Comparison of ENCODE assay signal across 26 cellular contexts in the genomic region with DNA sequence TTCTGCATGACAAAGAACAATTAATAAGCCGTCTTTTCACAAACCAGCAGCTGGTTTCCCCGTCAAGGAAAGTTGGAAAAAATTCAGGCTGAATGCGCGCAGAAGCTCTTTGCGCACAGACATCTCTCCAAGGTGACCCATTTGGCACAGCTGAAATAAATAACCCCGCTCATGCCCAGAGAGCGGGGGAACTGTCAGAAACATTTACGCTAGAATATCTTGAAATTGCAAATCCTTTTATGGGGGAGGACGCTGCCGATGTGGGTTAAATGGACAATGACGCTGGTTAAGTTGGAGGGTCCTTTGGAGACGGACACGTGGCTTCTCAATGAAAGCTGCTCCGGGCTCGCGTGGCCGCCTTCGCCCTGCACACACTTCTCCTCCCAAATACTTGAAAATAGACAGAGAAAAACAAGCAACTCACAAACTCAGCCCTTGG. TPM values are rescaled to one million over a fixed set of nuclear protein-coding genes. Genes with fewer than 3 reads are reported as not detected.
DNase-seq lines count a peak whose midpoint lies in the region; ATAC-seq and TF ChIP-seq lines count a peak whose summit lies in the region.
"Had no signal": no experiment of that assay in that cellular context is flagged by ENCODE, and none has a peak within 500 bp of the region (broad histone marks: within the 10 kb centered on the region; RNA-seq: fewer than 3 reads in every experiment).

No MANE protein-coding gene starts in this region.

- H3K4me3 ChIP-seq in fibroblast of lung (replicated peaks in 1 of 4; ENCODE audit: control extremely low read depth in 1 of 4, insufficient read depth in 1 of 4, low read depth in 3 of 4, low read length in 4 of 4) (no peak overlapping the region), mesenchymal stem cell (ENCODE audit: insufficient read depth in 1 of 2, low read depth in 1 of 2, low read length in 2 of 2) (no peak overlapping the region)
- H3K4me3 ChIP-seq: gastrocnemius medialis, ovary, transverse colon had no signal

- H3K9ac ChIP-seq in fibroblast of lung (ENCODE audit: insufficient read depth, low read length) = no peak overlapping the region
- no peak overlapping the region for H3K9ac ChIP-seq in mesenchymal stem cell (ENCODE audit: low read length)
- H3K9ac ChIP-seq: KMS-11 had no signal

- 3% methylated on average over 13 of the region's 18 CpGs for WGBS in mesenchymal stem cell

- DNase-seq in DMS53 (lab: John Stamatoyannopoulos, UW) (peak; percentile 40), DMS53 treated with DMSO at 0.1 percent for 48 hours (lab: John Stamatoyannopoulos, UW; ENCODE audit: unreplicated experiment) (no peak), amniotic epithelial cell (ENCODE audit: low read depth) (peak; percentile 15), fibroblast of lung (ENCODE audit: low read depth in 2 of 2) (peak; percentile 13 to 27), mesenchymal stem cell (peak; percentile 42), left lobe of liver (ENCODE audit: low spot score) (no peak)
- DNase-seq: 8988T; activated CD4-positive, alpha-beta T cell treated with anti-CD3 and anti-CD28 coated beads for 36 hours; activated effector memory CD4-positive, alpha-beta T cell treated with anti-CD3 and anti-CD28 coated beads, Interleukin-2, amount 50 U/mL, for 16 hours; activated T-cell treated with anti-CD3 and anti-CD28 coated beads for 4 hours; brain microvascular endothelial cell; gastrocnemius medialis; left ventricle myocardium superior; NCI-H146; NCI-H2171; NCI-H510A treated with DMSO at 0.1 percent for 48 hours; ovary; Right ventricle myocardium superior; transverse colon had no signal

- no peak overlapping the region for H2BK12ac ChIP-seq in mesenchymal stem cell (ENCODE audit: low read length in 2 of 2)

- H3K79me1 ChIP-seq in mesenchymal stem cell (replicated peaks; ENCODE audit: low read length, poor library complexity, severe bottlenecking) = no peaks in the 10 kb centered on the region

- H3K27me3 ChIP-seq in fibroblast of lung (ENCODE audit: control insufficient read depth, insufficient read depth, low read length) (peaks cover 4% of the 10 kb centered on the region), mesenchymal stem cell (ENCODE audit: control insufficient read depth in 1 of 2, insufficient read depth in 1 of 2, low read length in 2 of 2) (peaks cover 72 to 77% of the 10 kb centered on the region in 2 experiments)
- H3K27me3 ChIP-seq: ovary had no signal

- no peak overlapping the region for H2BK120ac ChIP-seq in mesenchymal stem cell (ENCODE audit: low read depth, low read length)

- H4K8ac ChIP-seq in mesenchymal stem cell (ENCODE audit: low read length) = no peak overlapping the region

- no peak overlapping the region for H2BK15ac ChIP-seq in mesenchymal stem cell (ENCODE audit: low read depth, poor library complexity, severe bottlenecking)

- no peaks in the 10 kb centered on the region for H3K36me3 ChIP-seq in fibroblast of lung (ENCODE audit: control insufficient read depth, insufficient read depth, low read length)
- no peaks in the 10 kb centered on the region for H3K36me3 ChIP-seq in mesenchymal stem cell (ENCODE audit: control insufficient read depth in 1 of 2, insufficient read depth in 2 of 2, low read depth in 1 of 2, low read length in 2 of 2)
- H3K36me3 ChIP-seq: brain microvascular endothelial cell, gastrocnemius medialis, ovary, transverse colon had no signal

- no peak for ATAC-seq in HG02885 (IDR thresholded peaks at IDR 0.05; ENCODE audit: poor library complexity, unreplicated experiment)
- no peak for ATAC-seq in GM21786 (IDR thresholded peaks at IDR 0.05; ENCODE audit: unreplicated experiment)
- no peak for ATAC-seq in left lobe of liver
- ATAC-seq: activated CD4-positive, alpha-beta T cell treated with anti-CD3 and anti-CD28 coated beads for 36 hours; gastrocnemius medialis; left ventricle myocardium superior had no signal

- H2AK5ac ChIP-seq in mesenchymal stem cell (ENCODE audit: low read length, severe bottlenecking) = no peak overlapping the region

- no peak overlapping the region for H4K91ac ChIP-seq in mesenchymal stem cell (ENCODE audit: low read length)

- H3K14ac ChIP-seq in mesenchymal stem cell (ENCODE audit: low read length in 2 of 2) = no peak overlapping the region

- H2BK5ac ChIP-seq in mesenchymal stem cell (ENCODE audit: low read depth, low read length, poor library complexity, severe bottlenecking) = no peak overlapping the region

- H3K18ac ChIP-seq in mesenchymal stem cell (ENCODE audit: low read depth in 1 of 2, low read length in 2 of 2) = no peak overlapping the region

- no peak for TF ChIP-seq CTCF in fibroblast of lung (conservative IDR thresholded peaks at IDR 0.05 in 1 of 2, IDR thresholded peaks at IDR 0.05 in 1 of 2; ENCODE audit: low read depth in 1 of 2, low read length in 2 of 2)

- no peak overlapping the region for H3K23ac ChIP-seq in mesenchymal stem cell (ENCODE audit: low read length in 2 of 2)

- no peak overlapping the region for H3K4me2 ChIP-seq in fibroblast of lung (ENCODE audit: extremely low read depth, insufficient read depth, low read length)
- no peak overlapping the region for H3K4me2 ChIP-seq in mesenchymal stem cell (ENCODE audit: low read length, poor library complexity, severe bottlenecking)
- H3K4me2 ChIP-seq: KMS-11 had no signal

- H3K79me2 ChIP-seq in fibroblast of lung (ENCODE audit: control insufficient read depth, insufficient read depth, low read length) = no peaks in the 10 kb centered on the region

- no peak overlapping the region for H3K27ac ChIP-seq in fibroblast of lung (ENCODE audit: insufficient read depth, low read length)
- no peak overlapping the region for H3K27ac ChIP-seq in mesenchymal stem cell (ENCODE audit: low read length, poor library complexity, severe bottlenecking)
- H3K27ac ChIP-seq: brain microvascular endothelial cell, gastrocnemius medialis, KMS-11, ovary, transverse colon had no signal

- H2AFZ ChIP-seq in fibroblast of lung (ENCODE audit: low read length) (no peak overlapping the region), mesenchymal stem cell (ENCODE audit: low read depth, low read length) (no peak overlapping the region)

- no peaks in the 10 kb centered on the region for H3K9me3 ChIP-seq in fibroblast of lung (ENCODE audit: control insufficient read depth, insufficient read depth, low read depth, low read length)
- no peaks in the 10 kb centered on the region for H3K9me3 ChIP-seq in mesenchymal stem cell (ENCODE audit: control insufficient read depth, low read length)
- H3K9me3 ChIP-seq: gastrocnemius medialis, ovary, transverse colon had no signal

- no peaks in the 10 kb centered on the region for H3K4me1 ChIP-seq in fibroblast of lung (ENCODE audit: control insufficient read depth, extremely low read depth, insufficient read depth, low read length)
- peaks cover 2% of the 10 kb centered on the region for H3K4me1 ChIP-seq in mesenchymal stem cell (ENCODE audit: control insufficient read depth, insufficient read depth, low read depth, low read length)
- H3K4me1 ChIP-seq: gastrocnemius medialis had no signal

- no peak overlapping the region for H3K4ac ChIP-seq in mesenchymal stem cell (ENCODE audit: low read depth in 1 of 2, low read length in 2 of 2)

- H4K20me1 ChIP-seq in fibroblast of lung (ENCODE audit: control insufficient read depth, extremely low read depth, insufficient read depth, low read length) = no peaks in the 10 kb centered on the region

RNA-seq across cellular contexts. Expression of a gene that starts 30.6 kb away (rescaled TPM):
- total RNA-seq in fibroblast of lung (not detected in 2 replicates), left lobe of liver (not detected)
- polyA plus RNA-seq in fibroblast of lung = not detected in 2 replicates
- not detected in 2 replicates for polyA plus RNA-seq in fibroblast of lung (2012)
- polyA minus RNA-seq in fibroblast of lung (ENCODE audit: low replicate concordance) = not detected in 2 replicates
- polyA plus RNA-seq in mesenchymal stem cell (2013, experiment 1 of 2) = not detected
- polyA plus RNA-seq in mesenchymal stem cell (2013, experiment 2 of 2) = not detected
- total RNA-seq: activated CD4-positive, alpha-beta T cell treated with anti-CD3 and anti-CD28 coated beads for 36 hours; chondrocyte; epithelial cell of proximal tubule; gastrocnemius medialis; left ventricle myocardium superior; mononuclear cell; ovary; renal cortical epithelial cell; Right ventricle myocardium superior; transverse colon had no signal
- polyA plus RNA-seq: ovary had no signal

Comparison
In these comparisons a context has a peak if more than half of its experiments do, and no peak if none do; other contexts are left out.
1. DNase-seq: peak in DMS53 (single experiment), amniotic epithelial cell (single experiment), fibroblast of lung (2 of 2) and mesenchymal stem cell (single experiment); none in DMS53 treated with DMSO at 0.1 percent for 48 hours (single experiment) and left lobe of liver (single experiment).